33 cellular contexts compared by ENCODE assay signal in genomic region chr15:52660192-52660591, GRCh38.
"Had no signal": no experiment of that assay in that cellular context is flagged by ENCODE, and none has a peak within 500 bp of the region (broad histone marks: within the 10 kb centered on the region; RNA-seq: fewer than 3 reads in every experiment).

No MANE protein-coding gene starts in this region.

- H3K27ac ChIP-seq: brain microvascular endothelial cell, PC-9, RWPE1, VCaP had no signal

- H3K4me3 Mint-ChIP-seq: activated CD4-positive, alpha-beta memory T cell treated with anti-CD3 and anti-CD28 coated beads, Interleukin-2, amount 10 ng/mL, durations not matched to agents 7 days and 5 days; activated CD8-positive, alpha-beta memory T cell treated with anti-CD3 and anti-CD28 coated beads, Interleukin-2, amount 10 ng/mL, durations not matched to agents 7 days and 5 days; activated naive CD4-positive, alpha-beta T cell treated with anti-CD3 and anti-CD28 coated beads, Interleukin-2, amount 10 ng/mL, durations not matched to agents 7 days and 5 days; activated naive CD8-positive, alpha-beta T cell; activated naive CD8-positive, alpha-beta T cell treated with anti-CD3 and anti-CD28 coated beads, Interleukin-2, amount 50 U/mL, for 24 hours had no signal

- H3K4me3 ChIP-seq: PC-9 had no signal

- DNase-seq: activated CD4-positive, alpha-beta memory T cell treated with anti-CD3 and anti-CD28 coated beads, Interleukin-2, amount 10 ng/mL, durations not matched to agents 7 days and 5 days; activated CD4-positive, alpha-beta T cell treated with anti-CD3 and anti-CD28 coated beads for 1 hour; activated CD4-positive, alpha-beta T cell treated with anti-CD3 and anti-CD28 coated beads for 48 hours; activated CD4-positive, CD25-positive, alpha-beta regulatory T cell; activated CD8-positive, alpha-beta memory T cell treated with anti-CD3 and anti-CD28 coated beads for 24 hours; activated CD8-positive, alpha-beta memory T cell treated with anti-CD3 and anti-CD28 coated beads, Interleukin-2, amount 10 ng/mL, durations not matched to agents 7 days and 5 days; activated CD8-positive, alpha-beta memory T cell treated with anti-CD3 and anti-CD28 coated beads, Interleukin-2, amount 50 U/mL, for 48 hours; activated effector memory CD4-positive, alpha-beta T cell treated with Interleukin-2 at 50 U/mL for 16 hours; activated naive CD4-positive, alpha-beta T cell treated with anti-CD3 and anti-CD28 coated beads, Interleukin-2, amount 10 ng/mL, durations not matched to agents 7 days and 5 days; activated naive CD8-positive, alpha-beta T cell treated with anti-CD3 and anti-CD28 coated beads, Interleukin-2, amount 50 U/mL, for 24 hours; activated T-cell treated with anti-CD3 and anti-CD28 coated beads, Interleukin-2, amount 50 U/mL, for 48 hours; anterior cingulate cortex; brain microvascular endothelial cell; central memory CD4-positive, alpha-beta T cell; NCI-H1048; NCI-H146; NCI-H187; NCI-H2029 treated with DMSO at 0.1 percent for 48 hours; NCI-H2107; NCI-H2171; NCI-H510A; NCI-H526; NCI-H748 treated with DMSO at 0.1 percent for 48 hours; PC-9; SIG-M5; SW 1271; T-helper 1 cell; T-helper 2 cell; T-helper 9 cell had no signal

- H3K27me3 Mint-ChIP-seq: activated CD4-positive, alpha-beta memory T cell treated with anti-CD3 and anti-CD28 coated beads, Interleukin-2, amount 10 ng/mL, durations not matched to agents 7 days and 5 days; activated CD8-positive, alpha-beta memory T cell treated with anti-CD3 and anti-CD28 coated beads, Interleukin-2, amount 10 ng/mL, durations not matched to agents 7 days and 5 days; activated naive CD4-positive, alpha-beta T cell treated with anti-CD3 and anti-CD28 coated beads, Interleukin-2, amount 10 ng/mL, durations not matched to agents 7 days and 5 days; activated naive CD8-positive, alpha-beta T cell; activated naive CD8-positive, alpha-beta T cell treated with anti-CD3 and anti-CD28 coated beads, Interleukin-2, amount 50 U/mL, for 24 hours had no signal

- H3K27ac Mint-ChIP-seq: activated CD4-positive, alpha-beta memory T cell treated with anti-CD3 and anti-CD28 coated beads, Interleukin-2, amount 10 ng/mL, durations not matched to agents 7 days and 5 days; activated CD8-positive, alpha-beta memory T cell treated with anti-CD3 and anti-CD28 coated beads, Interleukin-2, amount 10 ng/mL, durations not matched to agents 7 days and 5 days; activated naive CD4-positive, alpha-beta T cell treated with anti-CD3 and anti-CD28 coated beads, Interleukin-2, amount 10 ng/mL, durations not matched to agents 7 days and 5 days; activated naive CD8-positive, alpha-beta T cell; activated naive CD8-positive, alpha-beta T cell treated with anti-CD3 and anti-CD28 coated beads, Interleukin-2, amount 50 U/mL, for 24 hours had no signal

- H3K27me3 ChIP-seq: brain microvascular endothelial cell had no signal

- H3K9me3 Mint-ChIP-seq: activated CD4-positive, alpha-beta memory T cell treated with anti-CD3 and anti-CD28 coated beads, Interleukin-2, amount 10 ng/mL, durations not matched to agents 7 days and 5 days; activated naive CD4-positive, alpha-beta T cell treated with anti-CD3 and anti-CD28 coated beads, Interleukin-2, amount 10 ng/mL, durations not matched to agents 7 days and 5 days; activated naive CD8-positive, alpha-beta T cell treated with anti-CD3 and anti-CD28 coated beads, Interleukin-2, amount 50 U/mL, for 24 hours had no signal

- ATAC-seq: activated CD8-positive, alpha-beta memory T cell treated with anti-CD3 and anti-CD28 coated beads, Interleukin-2, amount 10 ng/mL, durations not matched to agents 7 days and 5 days; activated naive CD8-positive, alpha-beta T cell treated with anti-CD3 and anti-CD28 coated beads, Interleukin-2, amount 50 U/mL, for 24 hours; Right ventricle myocardium inferior had no signal
